Comparison of ENCODE assay signal across 1 cellular context in genomic region chr12:46219892-46220655, GRCh38.
TF ChIP-seq lines count a peak whose summit lies in the region.

No MANE protein-coding gene starts in this region.

TF ChIP-seq in K562, 482 proteins besides CTCF, POLR2A, EP300 and RAD21 (continued from another document and continues in another):
- TF ChIP-seq, protein P1, sequence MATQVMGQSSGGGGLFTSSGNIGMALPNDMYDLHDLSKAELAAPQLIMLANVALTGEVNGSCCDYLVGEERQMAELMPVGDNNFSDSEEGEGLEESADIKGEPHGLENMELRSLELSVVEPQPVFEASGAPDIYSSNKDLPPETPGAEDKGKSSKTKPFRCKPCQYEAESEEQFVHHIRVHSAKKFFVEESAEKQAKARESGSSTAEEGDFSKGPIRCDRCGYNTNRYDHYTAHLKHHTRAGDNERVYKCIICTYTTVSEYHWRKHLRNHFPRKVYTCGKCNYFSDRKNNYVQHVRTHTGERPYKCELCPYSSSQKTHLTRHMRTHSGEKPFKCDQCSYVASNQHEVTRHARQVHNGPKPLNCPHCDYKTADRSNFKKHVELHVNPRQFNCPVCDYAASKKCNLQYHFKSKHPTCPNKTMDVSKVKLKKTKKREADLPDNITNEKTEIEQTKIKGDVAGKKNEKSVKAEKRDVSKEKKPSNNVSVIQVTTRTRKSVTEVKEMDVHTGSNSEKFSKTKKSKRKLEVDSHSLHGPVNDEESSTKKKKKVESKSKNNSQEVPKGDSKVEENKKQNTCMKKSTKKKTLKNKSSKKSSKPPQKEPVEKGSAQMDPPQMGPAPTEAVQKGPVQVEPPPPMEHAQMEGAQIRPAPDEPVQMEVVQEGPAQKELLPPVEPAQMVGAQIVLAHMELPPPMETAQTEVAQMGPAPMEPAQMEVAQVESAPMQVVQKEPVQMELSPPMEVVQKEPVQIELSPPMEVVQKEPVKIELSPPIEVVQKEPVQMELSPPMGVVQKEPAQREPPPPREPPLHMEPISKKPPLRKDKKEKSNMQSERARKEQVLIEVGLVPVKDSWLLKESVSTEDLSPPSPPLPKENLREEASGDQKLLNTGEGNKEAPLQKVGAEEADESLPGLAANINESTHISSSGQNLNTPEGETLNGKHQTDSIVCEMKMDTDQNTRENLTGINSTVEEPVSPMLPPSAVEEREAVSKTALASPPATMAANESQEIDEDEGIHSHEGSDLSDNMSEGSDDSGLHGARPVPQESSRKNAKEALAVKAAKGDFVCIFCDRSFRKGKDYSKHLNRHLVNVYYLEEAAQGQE (CRISPR knock-in tag; IDR thresholded peaks at IDR 0.05; ENCODE audit: low read depth), result no peak
- TF ChIP-seq HNRNPLL (IDR thresholded peaks at IDR 0.05; ENCODE audit: low read depth, low read length, poor library complexity, severe bottlenecking) (no peak), SUPT5H (IDR thresholded peaks at IDR 0.05) (no peak), LARP7 (IDR thresholded peaks at IDR 0.05) (no peak), SRSF9 (IDR thresholded peaks at IDR 0.05; ENCODE audit: borderline replicate concordance, low read depth, low read length) (no peak), TCF7L2 (IDR thresholded peaks at IDR 0.05; ENCODE audit: low read depth, low read length) (no peak), NR2F6 (CRISPR knock-in tag; IDR thresholded peaks at IDR 0.05) (no peak), ETS2 (tag; IDR thresholded peaks at IDR 0.05; ENCODE audit: borderline replicate concordance, poor library complexity, severe bottlenecking) (no peak), GATAD2B (IDR thresholded peaks at IDR 0.05; ENCODE audit: borderline replicate concordance) (no peak; the same call in 1 of the 2 replicates), FOXK1 (CRISPR knock-in tag; IDR thresholded peaks at IDR 0.05; ENCODE audit: borderline replicate concordance) (no peak), PKNOX1 (IDR thresholded peaks at IDR 0.05) (no peak), NFATC3 (IDR thresholded peaks at IDR 0.05) (no peak), BRF1 (IDR thresholded peaks at IDR 0.05; ENCODE audit: borderline replicate concordance, extremely low read depth, insufficient read length) (no peak), XRCC5 (IDR thresholded peaks at IDR 0.05; ENCODE audit: low read depth, low read length) (no peak), HMGXB4 (CRISPR knock-in tag; IDR thresholded peaks at IDR 0.05) (no peak), CEBPG (CRISPR knock-in tag; IDR thresholded peaks at IDR 0.05) (peak; percentile 87), CEBPG (tag; conservative IDR thresholded peaks at IDR 0.05 in 1 of 2, IDR thresholded peaks at IDR 0.05 in 1 of 2) (peak; percentile 32 to 75; a peak in 2 of 4 replicates), HEY1 (CRISPR knock-in tag; IDR thresholded peaks at IDR 0.05; ENCODE audit: borderline replicate concordance) (no peak), TCFL5 (CRISPR knock-in tag; conservative IDR thresholded peaks at IDR 0.05) (no peak), PCBP1 (IDR thresholded peaks at IDR 0.05; ENCODE audit: low read depth, low read length, poor library complexity, severe bottlenecking) (no peak), ZBTB9 (CRISPR knock-in tag; IDR thresholded peaks at IDR 0.05) (no peak), OTX1 (CRISPR knock-in tag; IDR thresholded peaks at IDR 0.05) (no peak), POLR2G (IDR thresholded peaks at IDR 0.05; ENCODE audit: low read depth, low read length) (no peak), RB1 (IDR thresholded peaks at IDR 0.05; ENCODE audit: low read depth) (no peak), SMAD2 (IDR thresholded peaks at IDR 0.05; ENCODE audit: low read depth, low read length) (no peak), NR4A1 (CRISPR knock-in tag; IDR thresholded peaks at IDR 0.05) (no peak), NR4A1 (tag; IDR thresholded peaks at IDR 0.05) (no peak), SMARCB1 (IDR thresholded peaks at IDR 0.05; ENCODE audit: insufficient read length, low read depth) (no peak), MCM2 (IDR thresholded peaks at IDR 0.05; ENCODE audit: low read depth) (no peak), ZBTB1 (CRISPR knock-in tag; IDR thresholded peaks at IDR 0.05; ENCODE audit: borderline replicate concordance, low read depth) (no peak), TRIM24 (IDR thresholded peaks at IDR 0.05) (peak in 1 of 2 experiments; percentile 73; a peak in 2 of 4 replicates), ZNF77 (CRISPR knock-in tag; IDR thresholded peaks at IDR 0.05) (no peak), HNRNPH1 (optimal IDR thresholded peaks at IDR 0.05; ENCODE audit: low read depth, low read length) (no peak), GTF2E2 (tag; IDR thresholded peaks at IDR 0.05) (no peak), ZNF830 (CRISPR knock-in tag; IDR thresholded peaks at IDR 0.05) (no peak), E2F8 (IDR thresholded peaks at IDR 0.05; ENCODE audit: low read depth, partially characterized antibody) (no peak), RCOR1 (IDR thresholded peaks at IDR 0.05; ENCODE audit: borderline replicate concordance in 1 of 2, low read depth in 2 of 2, low read length in 2 of 2) (no peak), TFE3 (CRISPR knock-in tag; IDR thresholded peaks at IDR 0.05) (no peak), ETV5 (CRISPR knock-in tag; IDR thresholded peaks at IDR 0.05; ENCODE audit: low read depth) (no peak), EWSR1 (IDR thresholded peaks at IDR 0.05; ENCODE audit: borderline replicate concordance, low read depth, partially characterized antibody) (no peak), MAFG (tag; conservative IDR thresholded peaks at IDR 0.05) (peak; percentile 70; the same call in 1 of the 2 replicates)
- TF ChIP-seq, protein P2, sequence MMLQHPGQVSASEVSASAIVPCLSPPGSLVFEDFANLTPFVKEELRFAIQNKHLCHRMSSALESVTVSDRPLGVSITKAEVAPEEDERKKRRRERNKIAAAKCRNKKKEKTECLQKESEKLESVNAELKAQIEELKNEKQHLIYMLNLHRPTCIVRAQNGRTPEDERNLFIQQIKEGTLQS (IDR thresholded peaks at IDR 0.05), result peak; percentile 98
- TF ChIP-seq, protein P2 (CRISPR knock-in tag; conservative IDR thresholded peaks at IDR 0.05), result peak; percentile 6; the same call in 1 of the 2 replicates
- TF ChIP-seq, protein P3, sequence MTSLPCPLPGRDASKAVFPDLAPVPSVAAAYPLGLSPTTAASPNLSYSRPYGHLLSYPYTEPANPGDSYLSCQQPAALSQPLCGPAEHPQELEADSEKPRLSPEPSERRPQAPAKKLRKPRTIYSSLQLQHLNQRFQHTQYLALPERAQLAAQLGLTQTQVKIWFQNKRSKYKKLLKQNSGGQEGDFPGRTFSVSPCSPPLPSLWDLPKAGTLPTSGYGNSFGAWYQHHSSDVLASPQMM (CRISPR knock-in tag; IDR thresholded peaks at IDR 0.05), result no peak
- TF ChIP-seq, protein P4, sequence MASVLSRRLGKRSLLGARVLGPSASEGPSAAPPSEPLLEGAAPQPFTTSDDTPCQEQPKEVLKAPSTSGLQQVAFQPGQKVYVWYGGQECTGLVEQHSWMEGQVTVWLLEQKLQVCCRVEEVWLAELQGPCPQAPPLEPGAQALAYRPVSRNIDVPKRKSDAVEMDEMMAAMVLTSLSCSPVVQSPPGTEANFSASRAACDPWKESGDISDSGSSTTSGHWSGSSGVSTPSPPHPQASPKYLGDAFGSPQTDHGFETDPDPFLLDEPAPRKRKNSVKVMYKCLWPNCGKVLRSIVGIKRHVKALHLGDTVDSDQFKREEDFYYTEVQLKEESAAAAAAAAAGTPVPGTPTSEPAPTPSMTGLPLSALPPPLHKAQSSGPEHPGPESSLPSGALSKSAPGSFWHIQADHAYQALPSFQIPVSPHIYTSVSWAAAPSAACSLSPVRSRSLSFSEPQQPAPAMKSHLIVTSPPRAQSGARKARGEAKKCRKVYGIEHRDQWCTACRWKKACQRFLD (CRISPR knock-in tag; IDR thresholded peaks at IDR 0.05), result no peak; the same call in 1 of the 2 replicates
- TF ChIP-seq, protein P5, sequence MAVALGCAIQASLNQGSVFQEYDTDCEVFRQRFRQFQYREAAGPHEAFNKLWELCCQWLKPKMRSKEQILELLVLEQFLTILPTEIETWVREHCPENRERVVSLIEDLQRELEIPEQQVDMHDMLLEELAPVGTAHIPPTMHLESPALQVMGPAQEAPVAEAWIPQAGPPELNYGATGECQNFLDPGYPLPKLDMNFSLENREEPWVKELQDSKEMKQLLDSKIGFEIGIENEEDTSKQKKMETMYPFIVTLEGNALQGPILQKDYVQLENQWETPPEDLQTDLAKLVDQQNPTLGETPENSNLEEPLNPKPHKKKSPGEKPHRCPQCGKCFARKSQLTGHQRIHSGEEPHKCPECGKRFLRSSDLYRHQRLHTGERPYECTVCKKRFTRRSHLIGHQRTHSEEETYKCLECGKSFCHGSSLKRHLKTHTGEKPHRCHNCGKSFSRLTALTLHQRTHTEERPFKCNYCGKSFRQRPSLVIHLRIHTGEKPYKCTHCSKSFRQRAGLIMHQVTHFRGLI (CRISPR knock-in tag; IDR thresholded peaks at IDR 0.05), result no peak
